Comparison of ENCODE assay signal across 1 cellular context in the genomic region with DNA sequence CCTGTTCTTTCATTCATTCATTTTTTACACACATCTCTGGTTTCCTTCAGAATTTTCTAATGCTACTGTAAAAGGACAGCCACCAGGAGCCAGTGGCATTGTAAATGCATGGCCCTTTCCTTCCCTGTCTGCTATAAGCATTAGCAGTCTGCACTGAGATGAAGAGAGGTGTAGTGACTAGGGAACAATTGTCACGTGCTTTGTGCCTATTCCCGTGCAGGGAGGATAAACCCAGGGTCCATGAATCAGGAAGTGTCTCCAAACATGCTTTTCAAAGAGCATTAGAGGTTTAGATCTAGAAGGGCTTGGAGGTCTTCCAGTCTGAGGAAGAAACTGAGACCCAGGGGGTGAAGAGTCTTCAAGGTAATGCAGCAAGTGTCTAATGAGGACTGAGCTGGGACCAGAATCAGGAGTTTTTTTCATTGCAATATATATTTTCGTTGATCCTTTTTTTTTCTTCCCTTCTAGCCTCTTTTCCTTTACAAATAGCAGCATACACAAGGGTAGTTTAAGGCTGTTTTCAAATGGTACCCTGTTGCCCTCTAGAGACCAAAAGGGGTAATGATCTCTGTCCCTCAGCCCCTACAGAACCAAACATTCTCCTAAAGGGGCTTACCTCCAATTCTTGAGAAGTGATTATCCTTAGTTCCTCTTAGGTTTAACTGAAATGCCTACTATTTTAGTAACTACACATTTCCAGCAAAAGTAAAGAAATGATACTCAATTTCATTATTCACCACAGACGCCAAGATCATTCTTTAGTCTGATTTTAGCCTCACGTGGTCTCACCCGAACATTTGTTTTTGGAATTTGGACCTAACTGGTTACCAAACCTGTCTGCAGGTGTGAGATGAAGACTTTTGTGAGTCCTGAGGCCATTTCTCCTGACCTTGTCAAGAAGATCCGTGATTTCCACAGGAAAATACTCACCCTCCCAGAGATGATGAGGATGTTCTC.
A peak's percentile ranks its signal among the peaks of the same experiment; 100 is the strongest.
TF ChIP-seq lines count a peak whose summit lies in the region.

No MANE protein-coding gene starts in this region.

TF ChIP-seq in HepG2, 621 proteins besides CTCF, POLR2A, EP300 and RAD21 (continues in another document):
- no peak for TF ChIP-seq IKZF1 (IDR thresholded peaks at IDR 0.05)
- no peak for TF ChIP-seq CBX2 (IDR thresholded peaks at IDR 0.05; ENCODE audit: low read depth, low read length)
- no peak for TF ChIP-seq CBX2 (CRISPR knock-in tag; IDR thresholded peaks at IDR 0.05; ENCODE audit: low read depth)
- 0 out of 2 replicates have a peak, but pooled peaks have one; percentile 39 for TF ChIP-seq ZNF607 (CRISPR knock-in tag; IDR thresholded peaks at IDR 0.05; ENCODE audit: borderline replicate concordance)
- 0 out of 2 replicates have a peak, but pooled peaks have one; percentile 19 for TF ChIP-seq FOXK1 (CRISPR knock-in tag; IDR thresholded peaks at IDR 0.05; ENCODE audit: borderline replicate concordance, low read depth)
- peak; percentile 92 for TF ChIP-seq DNMT3B (CRISPR knock-in tag; conservative IDR thresholded peaks at IDR 0.05)
- TF ChIP-seq SMC3 (IDR thresholded peaks at IDR 0.05; ENCODE audit: low read length) = peak; percentile 94
- TF ChIP-seq, protein P1, sequence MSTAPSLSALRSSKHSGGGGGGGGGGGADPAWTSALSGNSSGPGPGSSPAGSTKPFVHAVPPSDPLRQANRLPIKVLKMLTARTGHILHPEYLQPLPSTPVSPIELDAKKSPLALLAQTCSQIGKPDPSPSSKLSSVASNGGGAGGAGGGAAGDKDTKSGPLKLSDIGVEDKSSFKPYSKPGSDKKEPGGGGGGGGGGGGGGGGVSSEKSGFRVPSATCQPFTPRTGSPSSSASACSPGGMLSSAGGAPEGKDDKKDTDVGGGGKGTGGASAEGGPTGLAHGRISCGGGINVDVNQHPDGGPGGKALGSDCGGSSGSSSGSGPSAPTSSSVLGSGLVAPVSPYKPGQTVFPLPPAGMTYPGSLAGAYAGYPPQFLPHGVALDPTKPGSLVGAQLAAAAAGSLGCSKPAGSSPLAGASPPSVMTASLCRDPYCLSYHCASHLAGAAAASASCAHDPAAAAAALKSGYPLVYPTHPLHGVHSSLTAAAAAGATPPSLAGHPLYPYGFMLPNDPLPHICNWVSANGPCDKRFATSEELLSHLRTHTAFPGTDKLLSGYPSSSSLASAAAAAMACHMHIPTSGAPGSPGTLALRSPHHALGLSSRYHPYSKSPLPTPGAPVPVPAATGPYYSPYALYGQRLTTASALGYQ (CRISPR knock-in tag; IDR thresholded peaks at IDR 0.05) = 0 out of 2 replicates have a peak, but pooled peaks have one; percentile 20
- TF ChIP-seq HOXA7 (CRISPR knock-in tag; IDR thresholded peaks at IDR 0.05) = no peak
- TF ChIP-seq, protein P2, sequence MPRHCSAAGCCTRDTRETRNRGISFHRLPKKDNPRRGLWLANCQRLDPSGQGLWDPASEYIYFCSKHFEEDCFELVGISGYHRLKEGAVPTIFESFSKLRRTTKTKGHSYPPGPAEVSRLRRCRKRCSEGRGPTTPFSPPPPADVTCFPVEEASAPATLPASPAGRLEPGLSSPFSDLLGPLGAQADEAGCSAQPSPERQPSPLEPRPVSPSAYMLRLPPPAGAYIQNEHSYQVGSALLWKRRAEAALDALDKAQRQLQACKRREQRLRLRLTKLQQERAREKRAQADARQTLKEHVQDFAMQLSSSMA (CRISPR knock-in tag; IDR thresholded peaks at IDR 0.05) = no peak
- TF ChIP-seq IRF2 (CRISPR knock-in tag; IDR thresholded peaks at IDR 0.05) = peak; percentile 23; the same call in 1 of the 2 replicates
- TF ChIP-seq, protein P3, sequence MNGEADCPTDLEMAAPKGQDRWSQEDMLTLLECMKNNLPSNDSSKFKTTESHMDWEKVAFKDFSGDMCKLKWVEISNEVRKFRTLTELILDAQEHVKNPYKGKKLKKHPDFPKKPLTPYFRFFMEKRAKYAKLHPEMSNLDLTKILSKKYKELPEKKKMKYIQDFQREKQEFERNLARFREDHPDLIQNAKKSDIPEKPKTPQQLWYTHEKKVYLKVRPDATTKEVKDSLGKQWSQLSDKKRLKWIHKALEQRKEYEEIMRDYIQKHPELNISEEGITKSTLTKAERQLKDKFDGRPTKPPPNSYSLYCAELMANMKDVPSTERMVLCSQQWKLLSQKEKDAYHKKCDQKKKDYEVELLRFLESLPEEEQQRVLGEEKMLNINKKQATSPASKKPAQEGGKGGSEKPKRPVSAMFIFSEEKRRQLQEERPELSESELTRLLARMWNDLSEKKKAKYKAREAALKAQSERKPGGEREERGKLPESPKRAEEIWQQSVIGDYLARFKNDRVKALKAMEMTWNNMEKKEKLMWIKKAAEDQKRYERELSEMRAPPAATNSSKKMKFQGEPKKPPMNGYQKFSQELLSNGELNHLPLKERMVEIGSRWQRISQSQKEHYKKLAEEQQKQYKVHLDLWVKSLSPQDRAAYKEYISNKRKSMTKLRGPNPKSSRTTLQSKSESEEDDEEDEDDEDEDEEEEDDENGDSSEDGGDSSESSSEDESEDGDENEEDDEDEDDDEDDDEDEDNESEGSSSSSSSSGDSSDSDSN (CRISPR knock-in tag; IDR thresholded peaks at IDR 0.05) = 0 out of 2 replicates have a peak, but pooled peaks have one; percentile 15
- TF ChIP-seq MIER3 (CRISPR knock-in tag; IDR thresholded peaks at IDR 0.05; ENCODE audit: borderline replicate concordance) = 0 out of 2 replicates have a peak, but pooled peaks have one; percentile 39
- TF ChIP-seq, protein P4, sequence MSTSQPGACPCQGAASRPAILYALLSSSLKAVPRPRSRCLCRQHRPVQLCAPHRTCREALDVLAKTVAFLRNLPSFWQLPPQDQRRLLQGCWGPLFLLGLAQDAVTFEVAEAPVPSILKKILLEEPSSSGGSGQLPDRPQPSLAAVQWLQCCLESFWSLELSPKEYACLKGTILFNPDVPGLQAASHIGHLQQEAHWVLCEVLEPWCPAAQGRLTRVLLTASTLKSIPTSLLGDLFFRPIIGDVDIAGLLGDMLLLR (CRISPR knock-in tag; IDR thresholded peaks at IDR 0.05) = no peak
- peak; percentile 49; the same call in 1 of the 2 replicates for TF ChIP-seq KAT8 (CRISPR knock-in tag; IDR thresholded peaks at IDR 0.05)
- TF ChIP-seq, protein P5, sequence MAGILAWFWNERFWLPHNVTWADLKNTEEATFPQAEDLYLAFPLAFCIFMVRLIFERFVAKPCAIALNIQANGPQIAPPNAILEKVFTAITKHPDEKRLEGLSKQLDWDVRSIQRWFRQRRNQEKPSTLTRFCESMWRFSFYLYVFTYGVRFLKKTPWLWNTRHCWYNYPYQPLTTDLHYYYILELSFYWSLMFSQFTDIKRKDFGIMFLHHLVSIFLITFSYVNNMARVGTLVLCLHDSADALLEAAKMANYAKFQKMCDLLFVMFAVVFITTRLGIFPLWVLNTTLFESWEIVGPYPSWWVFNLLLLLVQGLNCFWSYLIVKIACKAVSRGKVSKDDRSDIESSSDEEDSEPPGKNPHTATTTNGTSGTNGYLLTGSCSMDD (CRISPR knock-in tag; IDR thresholded peaks at IDR 0.05) = no peak
- TF ChIP-seq, protein P6, sequence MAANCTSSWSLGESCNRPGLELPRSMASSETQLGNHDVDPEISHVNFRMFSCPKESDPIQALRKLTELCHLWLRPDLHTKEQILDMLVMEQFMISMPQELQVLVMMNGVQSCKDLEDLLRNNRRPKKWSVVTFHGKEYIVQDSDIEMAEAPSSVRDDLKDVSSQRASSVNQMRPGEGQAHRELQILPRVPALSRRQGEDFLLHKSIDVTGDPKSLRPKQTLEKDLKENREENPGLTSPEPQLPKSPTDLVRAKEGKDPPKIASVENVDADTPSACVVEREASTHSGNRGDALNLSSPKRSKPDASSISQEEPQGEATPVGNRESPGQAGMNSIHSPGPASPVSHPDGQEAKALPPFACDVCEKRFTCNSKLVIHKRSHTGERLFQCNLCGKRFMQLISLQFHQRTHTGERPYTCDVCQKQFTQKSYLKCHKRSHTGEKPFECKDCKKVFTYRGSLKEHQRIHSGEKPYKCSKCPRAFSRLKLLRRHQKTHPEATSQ (CRISPR knock-in tag; IDR thresholded peaks at IDR 0.05; ENCODE audit: borderline replicate concordance) = peak; percentile 68; the same call in 1 of the 2 replicates
- 0 out of 2 replicates have a peak, but pooled peaks have one; percentile 12 for TF ChIP-seq MED1 (CRISPR knock-in tag; IDR thresholded peaks at IDR 0.05)
- TF ChIP-seq, protein P7, sequence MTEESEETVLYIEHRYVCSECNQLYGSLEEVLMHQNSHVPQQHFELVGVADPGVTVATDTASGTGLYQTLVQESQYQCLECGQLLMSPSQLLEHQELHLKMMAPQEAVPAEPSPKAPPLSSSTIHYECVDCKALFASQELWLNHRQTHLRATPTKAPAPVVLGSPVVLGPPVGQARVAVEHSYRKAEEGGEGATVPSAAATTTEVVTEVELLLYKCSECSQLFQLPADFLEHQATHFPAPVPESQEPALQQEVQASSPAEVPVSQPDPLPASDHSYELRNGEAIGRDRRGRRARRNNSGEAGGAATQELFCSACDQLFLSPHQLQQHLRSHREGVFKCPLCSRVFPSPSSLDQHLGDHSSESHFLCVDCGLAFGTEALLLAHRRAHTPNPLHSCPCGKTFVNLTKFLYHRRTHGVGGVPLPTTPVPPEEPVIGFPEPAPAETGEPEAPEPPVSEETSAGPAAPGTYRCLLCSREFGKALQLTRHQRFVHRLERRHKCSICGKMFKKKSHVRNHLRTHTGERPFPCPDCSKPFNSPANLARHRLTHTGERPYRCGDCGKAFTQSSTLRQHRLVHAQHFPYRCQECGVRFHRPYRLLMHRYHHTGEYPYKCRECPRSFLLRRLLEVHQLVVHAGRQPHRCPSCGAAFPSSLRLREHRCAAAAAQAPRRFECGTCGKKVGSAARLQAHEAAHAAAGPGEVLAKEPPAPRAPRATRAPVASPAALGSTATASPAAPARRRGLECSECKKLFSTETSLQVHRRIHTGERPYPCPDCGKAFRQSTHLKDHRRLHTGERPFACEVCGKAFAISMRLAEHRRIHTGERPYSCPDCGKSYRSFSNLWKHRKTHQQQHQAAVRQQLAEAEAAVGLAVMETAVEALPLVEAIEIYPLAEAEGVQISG (CRISPR knock-in tag; IDR thresholded peaks at IDR 0.05) = peak; percentile 30; the same call in 1 of the 2 replicates
- TF ChIP-seq SNAPC2 (CRISPR knock-in tag; IDR thresholded peaks at IDR 0.05) = 0 out of 2 replicates have a peak, but pooled peaks have one; percentile 41
- no peak for TF ChIP-seq ZNF724P (CRISPR knock-in tag; IDR thresholded peaks at IDR 0.05; ENCODE audit: borderline replicate concordance)
- TF ChIP-seq SOX5 (CRISPR knock-in tag; IDR thresholded peaks at IDR 0.05; ENCODE audit: borderline replicate concordance) = peak; percentile 30; the same call in 1 of the 2 replicates
- TF ChIP-seq, protein P8, sequence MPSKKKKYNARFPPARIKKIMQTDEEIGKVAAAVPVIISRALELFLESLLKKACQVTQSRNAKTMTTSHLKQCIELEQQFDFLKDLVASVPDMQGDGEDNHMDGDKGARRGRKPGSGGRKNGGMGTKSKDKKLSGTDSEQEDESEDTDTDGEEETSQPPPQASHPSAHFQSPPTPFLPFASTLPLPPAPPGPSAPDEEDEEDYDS (CRISPR knock-in tag; IDR thresholded peaks at IDR 0.05) = 0 out of 2 replicates have a peak, but pooled peaks have one; percentile 30
- TF ChIP-seq TARDBP (CRISPR knock-in tag; IDR thresholded peaks at IDR 0.05) = peak; percentile 32; the same call in 1 of the 2 replicates
- no peak for TF ChIP-seq ZNF678 (CRISPR knock-in tag; IDR thresholded peaks at IDR 0.05)
- TF ChIP-seq GATAD2A (CRISPR knock-in tag; IDR thresholded peaks at IDR 0.05) = peak; percentile 56
- TF ChIP-seq, protein P9, sequence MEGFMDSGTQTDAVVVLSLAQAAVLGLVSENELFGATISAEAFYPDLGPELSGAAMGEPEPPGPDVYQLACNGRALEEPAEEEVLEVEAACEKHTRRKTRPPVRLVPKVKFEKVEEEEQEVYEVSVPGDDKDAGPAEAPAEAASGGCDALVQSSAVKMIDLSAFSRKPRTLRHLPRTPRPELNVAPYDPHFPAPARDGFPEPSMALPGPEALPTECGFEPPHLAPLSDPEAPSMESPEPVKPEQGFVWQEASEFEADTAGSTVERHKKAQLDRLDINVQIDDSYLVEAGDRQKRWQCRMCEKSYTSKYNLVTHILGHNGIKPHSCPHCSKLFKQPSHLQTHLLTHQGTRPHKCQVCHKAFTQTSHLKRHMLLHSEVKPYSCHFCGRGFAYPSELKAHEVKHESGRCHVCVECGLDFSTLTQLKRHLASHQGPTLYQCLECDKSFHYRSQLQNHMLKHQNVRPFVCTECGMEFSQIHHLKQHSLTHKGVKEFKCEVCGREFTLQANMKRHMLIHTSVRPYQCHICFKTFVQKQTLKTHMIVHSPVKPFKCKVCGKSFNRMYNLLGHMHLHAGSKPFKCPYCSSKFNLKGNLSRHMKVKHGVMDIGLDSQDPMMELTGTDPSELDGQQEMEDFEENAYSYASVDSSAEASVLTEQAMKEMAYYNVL (CRISPR knock-in tag; IDR thresholded peaks at IDR 0.05; ENCODE audit: borderline replicate concordance) = 0 out of 2 replicates have a peak, but pooled peaks have one; percentile 36
- TF ChIP-seq, protein P10, sequence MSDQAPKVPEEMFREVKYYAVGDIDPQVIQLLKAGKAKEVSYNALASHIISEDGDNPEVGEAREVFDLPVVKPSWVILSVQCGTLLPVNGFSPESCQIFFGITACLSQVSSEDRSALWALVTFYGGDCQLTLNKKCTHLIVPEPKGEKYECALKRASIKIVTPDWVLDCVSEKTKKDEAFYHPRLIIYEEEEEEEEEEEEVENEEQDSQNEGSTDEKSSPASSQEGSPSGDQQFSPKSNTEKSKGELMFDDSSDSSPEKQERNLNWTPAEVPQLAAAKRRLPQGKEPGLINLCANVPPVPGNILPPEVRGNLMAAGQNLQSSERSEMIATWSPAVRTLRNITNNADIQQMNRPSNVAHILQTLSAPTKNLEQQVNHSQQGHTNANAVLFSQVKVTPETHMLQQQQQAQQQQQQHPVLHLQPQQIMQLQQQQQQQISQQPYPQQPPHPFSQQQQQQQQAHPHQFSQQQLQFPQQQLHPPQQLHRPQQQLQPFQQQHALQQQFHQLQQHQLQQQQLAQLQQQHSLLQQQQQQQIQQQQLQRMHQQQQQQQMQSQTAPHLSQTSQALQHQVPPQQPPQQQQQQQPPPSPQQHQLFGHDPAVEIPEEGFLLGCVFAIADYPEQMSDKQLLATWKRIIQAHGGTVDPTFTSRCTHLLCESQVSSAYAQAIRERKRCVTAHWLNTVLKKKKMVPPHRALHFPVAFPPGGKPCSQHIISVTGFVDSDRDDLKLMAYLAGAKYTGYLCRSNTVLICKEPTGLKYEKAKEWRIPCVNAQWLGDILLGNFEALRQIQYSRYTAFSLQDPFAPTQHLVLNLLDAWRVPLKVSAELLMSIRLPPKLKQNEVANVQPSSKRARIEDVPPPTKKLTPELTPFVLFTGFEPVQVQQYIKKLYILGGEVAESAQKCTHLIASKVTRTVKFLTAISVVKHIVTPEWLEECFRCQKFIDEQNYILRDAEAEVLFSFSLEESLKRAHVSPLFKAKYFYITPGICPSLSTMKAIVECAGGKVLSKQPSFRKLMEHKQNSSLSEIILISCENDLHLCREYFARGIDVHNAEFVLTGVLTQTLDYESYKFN (CRISPR knock-in tag; conservative IDR thresholded peaks at IDR 0.05) = peak; percentile 32; the same call in 1 of the 2 replicates
- TF ChIP-seq, protein P11, sequence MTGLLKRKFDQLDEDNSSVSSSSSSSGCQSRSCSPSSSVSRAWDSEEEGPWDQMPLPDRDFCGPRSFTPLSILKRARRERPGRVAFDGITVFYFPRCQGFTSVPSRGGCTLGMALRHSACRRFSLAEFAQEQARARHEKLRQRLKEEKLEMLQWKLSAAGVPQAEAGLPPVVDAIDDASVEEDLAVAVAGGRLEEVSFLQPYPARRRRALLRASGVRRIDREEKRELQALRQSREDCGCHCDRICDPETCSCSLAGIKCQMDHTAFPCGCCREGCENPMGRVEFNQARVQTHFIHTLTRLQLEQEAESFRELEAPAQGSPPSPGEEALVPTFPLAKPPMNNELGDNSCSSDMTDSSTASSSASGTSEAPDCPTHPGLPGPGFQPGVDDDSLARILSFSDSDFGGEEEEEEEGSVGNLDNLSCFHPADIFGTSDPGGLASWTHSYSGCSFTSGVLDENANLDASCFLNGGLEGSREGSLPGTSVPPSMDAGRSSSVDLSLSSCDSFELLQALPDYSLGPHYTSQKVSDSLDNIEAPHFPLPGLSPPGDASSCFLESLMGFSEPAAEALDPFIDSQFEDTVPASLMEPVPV (CRISPR knock-in tag; IDR thresholded peaks at IDR 0.05) = peak; percentile 49; the same call in 1 of the 2 replicates
